ENCODE assay signal across 1 cellular context in the genomic region with DNA sequence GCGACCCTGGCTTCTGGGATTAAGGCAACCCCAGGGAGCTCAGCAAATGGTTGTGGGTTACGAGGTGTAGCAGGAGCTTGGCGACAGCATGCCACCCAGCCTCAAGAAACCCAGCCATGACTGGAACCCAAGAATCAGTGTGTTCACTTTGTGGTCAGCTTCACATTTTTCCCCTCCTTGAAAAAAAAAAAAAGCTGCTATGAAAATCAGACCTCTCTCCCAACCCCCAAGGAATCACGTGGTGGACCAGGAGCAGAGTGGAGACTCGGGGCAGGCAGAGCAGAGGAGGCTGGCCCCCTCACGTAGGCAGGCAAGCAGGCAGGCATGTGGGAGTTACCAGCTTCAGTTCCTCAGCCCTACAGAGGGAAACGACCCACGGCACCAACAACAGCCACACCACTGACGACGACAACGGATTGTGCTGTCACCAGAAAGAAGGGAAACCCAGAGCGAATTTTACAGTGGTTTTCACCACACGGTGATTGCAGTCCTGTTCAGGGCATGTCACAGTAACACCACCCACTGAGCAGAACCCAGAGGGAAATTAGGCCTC.
TF ChIP-seq lines count a peak whose summit lies in the region.

No MANE protein-coding gene starts in this region.

TF ChIP-seq in HEK293, 187 proteins besides CTCF, POLR2A, EP300 and RAD21:
- no peak for TF ChIP-seq TCF7L2 (IDR thresholded peaks at IDR 0.05; ENCODE audit: borderline replicate concordance, low read depth, low read length)
- TF ChIP-seq SALL2 (tag by site-specific recombination; IDR thresholded peaks at IDR 0.05; ENCODE audit: borderline replicate concordance) = no peak
- TF ChIP-seq, protein P1, sequence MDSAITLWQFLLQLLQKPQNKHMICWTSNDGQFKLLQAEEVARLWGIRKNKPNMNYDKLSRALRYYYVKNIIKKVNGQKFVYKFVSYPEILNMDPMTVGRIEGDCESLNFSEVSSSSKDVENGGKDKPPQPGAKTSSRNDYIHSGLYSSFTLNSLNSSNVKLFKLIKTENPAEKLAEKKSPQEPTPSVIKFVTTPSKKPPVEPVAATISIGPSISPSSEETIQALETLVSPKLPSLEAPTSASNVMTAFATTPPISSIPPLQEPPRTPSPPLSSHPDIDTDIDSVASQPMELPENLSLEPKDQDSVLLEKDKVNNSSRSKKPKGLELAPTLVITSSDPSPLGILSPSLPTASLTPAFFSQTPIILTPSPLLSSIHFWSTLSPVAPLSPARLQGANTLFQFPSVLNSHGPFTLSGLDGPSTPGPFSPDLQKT (IDR thresholded peaks at IDR 0.05; ENCODE audit: borderline replicate concordance, low read depth, low read length) = no peak
- peak; percentile 61 for TF ChIP-seq ZFHX2 (tag by site-specific recombination; conservative IDR thresholded peaks at IDR 0.05)
- TF ChIP-seq EGR2 (tag by site-specific recombination; IDR thresholded peaks at IDR 0.05; ENCODE audit: low read depth) = peak; percentile 41; the same call in 1 of the 2 replicates
- no peak for TF ChIP-seq ZNF221 (tag by site-specific recombination; IDR thresholded peaks at IDR 0.05; ENCODE audit: borderline replicate concordance)
- no peak for TF ChIP-seq ZNF621 (tag by site-specific recombination; IDR thresholded peaks at IDR 0.05)
TF ChIP-seq in HEK293: peak in this region for 2.
